In genomic region chr19:32580901-32581703, GRCh38 we compare ENCODE assay signal across 1 cellular context.
A peak's percentile ranks its signal among the peaks of the same experiment; 100 is the strongest.
TF ChIP-seq lines count a peak whose summit lies in the region.

Gene PDCD5, plus strand, starts transcription at chr19:32581190. Its CDS starts 72 bp downstream, at chr19:32581262.

TF ChIP-seq in HEK293, 187 proteins besides CTCF, POLR2A, EP300 and RAD21 (continued from another document and continues in another):
- 0 out of 2 replicates have a peak, but pooled peaks have one; percentile 45 for TF ChIP-seq ZNF37A (tag by site-specific recombination; IDR thresholded peaks at IDR 0.05)
- TF ChIP-seq ZSCAN30 (tag by site-specific recombination; IDR thresholded peaks at IDR 0.05): peak; percentile 96
- TF ChIP-seq ZNF549 (tag by site-specific recombination; IDR thresholded peaks at IDR 0.05): peak; percentile 73
- TF ChIP-seq SP3 (tag by site-specific recombination; IDR thresholded peaks at IDR 0.05): peak; percentile 93
- peak; percentile 65; the same call in 1 of the 2 replicates for TF ChIP-seq ZNF792 (tag by site-specific recombination; IDR thresholded peaks at IDR 0.05)
- TF ChIP-seq, protein P1, sequence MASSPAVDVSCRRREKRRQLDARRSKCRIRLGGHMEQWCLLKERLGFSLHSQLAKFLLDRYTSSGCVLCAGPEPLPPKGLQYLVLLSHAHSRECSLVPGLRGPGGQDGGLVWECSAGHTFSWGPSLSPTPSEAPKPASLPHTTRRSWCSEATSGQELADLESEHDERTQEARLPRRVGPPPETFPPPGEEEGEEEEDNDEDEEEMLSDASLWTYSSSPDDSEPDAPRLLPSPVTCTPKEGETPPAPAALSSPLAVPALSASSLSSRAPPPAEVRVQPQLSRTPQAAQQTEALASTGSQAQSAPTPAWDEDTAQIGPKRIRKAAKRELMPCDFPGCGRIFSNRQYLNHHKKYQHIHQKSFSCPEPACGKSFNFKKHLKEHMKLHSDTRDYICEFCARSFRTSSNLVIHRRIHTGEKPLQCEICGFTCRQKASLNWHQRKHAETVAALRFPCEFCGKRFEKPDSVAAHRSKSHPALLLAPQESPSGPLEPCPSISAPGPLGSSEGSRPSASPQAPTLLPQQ (tag by site-specific recombination; IDR thresholded peaks at IDR 0.05): 0 out of 2 replicates have a peak, but pooled peaks have one; percentile 73
- peak; percentile 94 for TF ChIP-seq ZNF561 (tag by site-specific recombination; IDR thresholded peaks at IDR 0.05; ENCODE audit: borderline replicate concordance)
- TF ChIP-seq BCL11B (tag by site-specific recombination; IDR thresholded peaks at IDR 0.05; ENCODE audit: low read depth): peak; percentile 12; the same call in 1 of the 2 replicates
- TF ChIP-seq ZNF510 (tag by site-specific recombination; IDR thresholded peaks at IDR 0.05; ENCODE audit: insufficient replicate concordance): no peak
- peak; percentile 89; the same call in 1 of the 2 replicates for TF ChIP-seq ZNF335 (tag by site-specific recombination; conservative IDR thresholded peaks at IDR 0.05)
- peak; percentile 82; the same call in 1 of the 2 replicates for TF ChIP-seq SP7 (tag by site-specific recombination; IDR thresholded peaks at IDR 0.05)
- TF ChIP-seq ZFP3 (tag by site-specific recombination; IDR thresholded peaks at IDR 0.05; ENCODE audit: low read depth): no peak
- no peak for TF ChIP-seq ZSCAN23 (tag by site-specific recombination; IDR thresholded peaks at IDR 0.05)
- TF ChIP-seq YY1 (tag by site-specific recombination; IDR thresholded peaks at IDR 0.05): peak; percentile 90
- 0 out of 2 replicates have a peak, but pooled peaks have one; percentile 74 for TF ChIP-seq ZNF626 (tag by site-specific recombination; IDR thresholded peaks at IDR 0.05)
- no peak for TF ChIP-seq KLF7 (tag by site-specific recombination; IDR thresholded peaks at IDR 0.05; ENCODE audit: borderline replicate concordance)
- TF ChIP-seq ZNF354C (tag by site-specific recombination; IDR thresholded peaks at IDR 0.05; ENCODE audit: borderline replicate concordance, low read depth): no peak
- no peak for TF ChIP-seq ZNF19 (tag by site-specific recombination; IDR thresholded peaks at IDR 0.05; ENCODE audit: low read depth)
- TF ChIP-seq ZNF169 (tag by site-specific recombination; IDR thresholded peaks at IDR 0.05): no peak
- TF ChIP-seq KLF9 (tag by site-specific recombination; IDR thresholded peaks at IDR 0.05; ENCODE audit: low read depth): peak; percentile 95
- no peak for TF ChIP-seq ZBTB21 (tag by site-specific recombination; IDR thresholded peaks at IDR 0.05)
- TF ChIP-seq PRDM4 (tag by site-specific recombination; IDR thresholded peaks at IDR 0.05): no peak
- TF ChIP-seq ZNF791 (tag by site-specific recombination; IDR thresholded peaks at IDR 0.05): 0 out of 2 replicates have a peak, but pooled peaks have one; percentile 5
- TF ChIP-seq ZNF184 (tag by site-specific recombination; IDR thresholded peaks at IDR 0.05): 0 out of 2 replicates have a peak, but pooled peaks have one; percentile 69
- no peak for TF ChIP-seq ZNF114 (tag by site-specific recombination; IDR thresholded peaks at IDR 0.05)
- TF ChIP-seq ZBTB26 (tag by site-specific recombination; optimal IDR thresholded peaks at IDR 0.05): peak; percentile 92
- peak; percentile 89 for TF ChIP-seq KLF1 (tag by site-specific recombination; IDR thresholded peaks at IDR 0.05)
- peak; percentile 87; the same call in 1 of the 2 replicates for TF ChIP-seq ZNF174 (tag by site-specific recombination; IDR thresholded peaks at IDR 0.05)
- TF ChIP-seq ZSCAN5A (tag by site-specific recombination; IDR thresholded peaks at IDR 0.05): 0 out of 2 replicates have a peak, but pooled peaks have one; percentile 30
- TF ChIP-seq KLF10 (tag by site-specific recombination; IDR thresholded peaks at IDR 0.05): peak; percentile 77
- no peak; the same call in none of the 2 replicates for TF ChIP-seq ZEB2 (tag by site-specific recombination; IDR thresholded peaks at IDR 0.05)
- TF ChIP-seq, protein P2, sequence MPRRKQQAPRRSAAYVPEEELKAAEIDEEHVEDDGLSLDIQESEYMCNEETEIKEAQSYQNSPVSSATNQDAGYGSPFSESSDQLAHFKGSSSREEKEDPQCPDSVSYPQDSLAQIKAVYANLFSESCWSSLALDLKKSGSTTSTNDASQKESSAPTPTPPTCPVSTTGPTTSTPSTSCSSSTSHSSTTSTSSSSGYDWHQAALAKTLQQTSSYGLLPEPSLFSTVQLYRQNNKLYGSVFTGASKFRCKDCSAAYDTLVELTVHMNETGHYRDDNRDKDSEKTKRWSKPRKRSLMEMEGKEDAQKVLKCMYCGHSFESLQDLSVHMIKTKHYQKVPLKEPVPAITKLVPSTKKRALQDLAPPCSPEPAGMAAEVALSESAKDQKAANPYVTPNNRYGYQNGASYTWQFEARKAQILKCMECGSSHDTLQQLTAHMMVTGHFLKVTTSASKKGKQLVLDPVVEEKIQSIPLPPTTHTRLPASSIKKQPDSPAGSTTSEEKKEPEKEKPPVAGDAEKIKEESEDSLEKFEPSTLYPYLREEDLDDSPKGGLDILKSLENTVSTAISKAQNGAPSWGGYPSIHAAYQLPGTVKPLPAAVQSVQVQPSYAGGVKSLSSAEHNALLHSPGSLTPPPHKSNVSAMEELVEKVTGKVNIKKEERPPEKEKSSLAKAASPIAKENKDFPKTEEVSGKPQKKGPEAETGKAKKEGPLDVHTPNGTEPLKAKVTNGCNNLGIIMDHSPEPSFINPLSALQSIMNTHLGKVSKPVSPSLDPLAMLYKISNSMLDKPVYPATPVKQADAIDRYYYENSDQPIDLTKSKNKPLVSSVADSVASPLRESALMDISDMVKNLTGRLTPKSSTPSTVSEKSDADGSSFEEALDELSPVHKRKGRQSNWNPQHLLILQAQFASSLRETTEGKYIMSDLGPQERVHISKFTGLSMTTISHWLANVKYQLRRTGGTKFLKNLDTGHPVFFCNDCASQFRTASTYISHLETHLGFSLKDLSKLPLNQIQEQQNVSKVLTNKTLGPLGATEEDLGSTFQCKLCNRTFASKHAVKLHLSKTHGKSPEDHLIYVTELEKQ (tag by site-specific recombination; IDR thresholded peaks at IDR 0.05; ENCODE audit: borderline replicate concordance): no peak
- TF ChIP-seq ELK4 (IDR thresholded peaks at IDR 0.05; ENCODE audit: borderline replicate concordance, low read depth, low read length): no peak
- no peak for TF ChIP-seq ZNF155 (tag by site-specific recombination; IDR thresholded peaks at IDR 0.05)
- TF ChIP-seq ZNF677 (tag by site-specific recombination; IDR thresholded peaks at IDR 0.05): peak; percentile 72
- peak; percentile 44; the same call in 1 of the 2 replicates for TF ChIP-seq ZNF513 (tag by site-specific recombination; IDR thresholded peaks at IDR 0.05)
- TF ChIP-seq, protein P3, sequence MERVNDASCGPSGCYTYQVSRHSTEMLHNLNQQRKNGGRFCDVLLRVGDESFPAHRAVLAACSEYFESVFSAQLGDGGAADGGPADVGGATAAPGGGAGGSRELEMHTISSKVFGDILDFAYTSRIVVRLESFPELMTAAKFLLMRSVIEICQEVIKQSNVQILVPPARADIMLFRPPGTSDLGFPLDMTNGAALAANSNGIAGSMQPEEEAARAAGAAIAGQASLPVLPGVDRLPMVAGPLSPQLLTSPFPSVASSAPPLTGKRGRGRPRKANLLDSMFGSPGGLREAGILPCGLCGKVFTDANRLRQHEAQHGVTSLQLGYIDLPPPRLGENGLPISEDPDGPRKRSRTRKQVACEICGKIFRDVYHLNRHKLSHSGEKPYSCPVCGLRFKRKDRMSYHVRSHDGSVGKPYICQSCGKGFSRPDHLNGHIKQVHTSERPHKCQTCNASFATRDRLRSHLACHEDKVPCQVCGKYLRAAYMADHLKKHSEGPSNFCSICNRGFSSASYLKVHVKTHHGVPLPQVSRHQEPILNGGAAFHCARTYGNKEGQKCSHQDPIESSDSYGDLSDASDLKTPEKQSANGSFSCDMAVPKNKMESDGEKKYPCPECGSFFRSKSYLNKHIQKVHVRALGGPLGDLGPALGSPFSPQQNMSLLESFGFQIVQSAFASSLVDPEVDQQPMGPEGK (tag by site-specific recombination; IDR thresholded peaks at IDR 0.05): peak; percentile 66
- 0 out of 2 replicates have a peak, but pooled peaks have one; percentile 11 for TF ChIP-seq MEIS1 (CRISPR knock-in tag; IDR thresholded peaks at IDR 0.05; ENCODE audit: borderline replicate concordance)
- TF ChIP-seq ZNF776 (tag by site-specific recombination; IDR thresholded peaks at IDR 0.05; ENCODE audit: borderline replicate concordance): no peak
- peak; percentile 34; the same call in 1 of the 2 replicates for TF ChIP-seq ZFHX2 (tag by site-specific recombination; conservative IDR thresholded peaks at IDR 0.05)
- TF ChIP-seq, protein P4, sequence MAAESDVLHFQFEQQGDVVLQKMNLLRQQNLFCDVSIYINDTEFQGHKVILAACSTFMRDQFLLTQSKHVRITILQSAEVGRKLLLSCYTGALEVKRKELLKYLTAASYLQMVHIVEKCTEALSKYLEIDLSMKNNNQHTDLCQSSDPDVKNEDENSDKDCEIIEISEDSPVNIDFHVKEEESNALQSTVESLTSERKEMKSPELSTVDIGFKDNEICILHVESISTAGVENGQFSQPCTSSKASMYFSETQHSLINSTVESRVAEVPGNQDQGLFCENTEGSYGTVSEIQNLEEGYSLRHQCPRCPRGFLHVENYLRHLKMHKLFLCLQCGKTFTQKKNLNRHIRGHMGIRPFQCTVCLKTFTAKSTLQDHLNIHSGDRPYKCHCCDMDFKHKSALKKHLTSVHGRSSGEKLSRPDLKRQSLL (tag by site-specific recombination; IDR thresholded peaks at IDR 0.05): peak; percentile 96
